In genomic region chr11:63871962-63872832, GRCh38 we compare ENCODE assay signal across 1 cellular context.
TF ChIP-seq lines count a peak whose summit lies in the region.

No MANE protein-coding gene starts in this region.

TF ChIP-seq in HEK293, 187 proteins besides CTCF, POLR2A, EP300 and RAD21 (continued from another document):
- TF ChIP-seq ZNF184 (tag by site-specific recombination; IDR thresholded peaks at IDR 0.05), result no peak
- no peak for TF ChIP-seq ZNF664 (tag by site-specific recombination; IDR thresholded peaks at IDR 0.05)
- TF ChIP-seq PBX3 (CRISPR knock-in tag; IDR thresholded peaks at IDR 0.05), result no peak
TF ChIP-seq in HEK293: peak in this region for 19.
